In genomic region chr11:65857500-65858353, GRCh38 we compare ENCODE assay signal across 8 cellular contexts. TPM values are rescaled to one million over a fixed set of nuclear protein-coding genes. Genes with fewer than 3 reads are reported as not detected.
A peak's percentile ranks its signal among the peaks of the same experiment; 100 is the strongest.
DNase-seq lines count a peak whose midpoint lies in the region; ATAC-seq and TF ChIP-seq lines count a peak whose summit lies in the region.

TSS of gene CFL1 (minus strand) at chr11:65858180. CDS start at chr11:65858099, 81 bp downstream.

- no peaks in the 10 kb centered on the region for H3K9me3 ChIP-seq in mammary epithelial cell (replicated peaks; ENCODE audit: insufficient read depth, low read length)
- no peaks in the 10 kb centered on the region for H3K9me3 ChIP-seq in smooth muscle cell (replicated peaks; ENCODE audit: low read depth)

- H3K9ac ChIP-seq in mammary epithelial cell (ENCODE audit: insufficient read depth, low read length) (peak within 1 kb of the TSS; percentile 77), smooth muscle cell (ENCODE audit: low read depth) (peak within 1 kb of the TSS; percentile 84)

- BruUV-seq in mammary epithelial cell (replicated peaks; lab: Mats Ljungman, UMichigan): no TSS peak

- peaks cover 35% of the 10 kb centered on the region for H3K4me1 ChIP-seq in mammary epithelial cell (ENCODE audit: insufficient read depth, low read length)
- peaks cover 16% of the 10 kb centered on the region for H3K4me1 ChIP-seq in smooth muscle cell (ENCODE audit: low read depth)

- peak; percentile 99 for TF ChIP-seq POLR2A in GM18526 (IDR thresholded peaks at IDR 0.05; ENCODE audit: extremely low read depth, insufficient read length)

- DNase-seq in A172 (ENCODE audit: low spot score) (peak; percentile 90), NCI-H2227 (lab: John Stamatoyannopoulos, UW; ENCODE audit: unreplicated experiment) (peak; percentile 98), mammary epithelial cell (peak; percentile 98), iPS-NIHi7 (ENCODE audit: extremely low spot score) (peak; percentile 85), smooth muscle cell (lab: John Stamatoyannopoulos, UW; ENCODE audit: unreplicated experiment) (peak; percentile 92)

- H3K36me3 ChIP-seq in mammary epithelial cell (ENCODE audit: insufficient read depth, low read length) (peaks cover 22% of the 10 kb centered on the region), smooth muscle cell (ENCODE audit: low read depth) (peaks cover 10% of the 10 kb centered on the region)

- in situ Hi-C loops in mammary epithelial cell (cut with MboI; ENCODE audit: low sequenced_read_pairs in 2 of 2): no loop called here

- H2AFZ ChIP-seq in mammary epithelial cell (ENCODE audit: low read depth, low read length): peak within 1 kb of the TSS; percentile 86
- no peak within 1 kb of the TSS for H2AFZ ChIP-seq in smooth muscle cell (ENCODE audit: low read depth)

- dilution Hi-C loops in mammary epithelial cell (cut with HindIII; ENCODE audit: low sequenced_read_pairs): no loop called here

- H3K4me3 ChIP-seq in WI38 (ENCODE audit: low read depth, low read length) (peak within 1 kb of the TSS; percentile 91), mammary epithelial cell (replicated peaks in 1 of 3; ENCODE audit: insufficient read depth in 1 of 3, low read depth in 2 of 3, low read length in 3 of 3) (peak within 1 kb of the TSS; percentile 84 to 95 (median 88)), smooth muscle cell (peak within 1 kb of the TSS; percentile 96)

- TF ChIP-seq CTCF in WI38 (IDR thresholded peaks at IDR 0.05; ENCODE audit: low read depth, low read length) (no peak), mammary epithelial cell (conservative IDR thresholded peaks at IDR 0.05 in 1 of 2, IDR thresholded peaks at IDR 0.05 in 1 of 2; ENCODE audit: extremely low read depth in 1 of 2, insufficient read depth in 1 of 2, low read depth in 1 of 2, low read length in 2 of 2) (no peak), smooth muscle cell (IDR thresholded peaks at IDR 0.05; ENCODE audit: borderline replicate concordance, insufficient read depth, poor library complexity, severe bottlenecking) (no peak)

- WGBS in mammary epithelial cell (ENCODE audit: low coverage, missing lambda C conversion rate): no CpG with 5 or more reads among the region's 121 CpGs
- WGBS in smooth muscle cell (ENCODE audit: low lambda C conversion rate): under 1% methylated on average over 59 of the region's 121 CpGs

- H3K79me2 ChIP-seq in mammary epithelial cell (ENCODE audit: insufficient read depth, low read length): peaks cover 75% of the 10 kb centered on the region
- peaks cover 71% of the 10 kb centered on the region for H3K79me2 ChIP-seq in smooth muscle cell (ENCODE audit: low read depth)

- H4K20me1 ChIP-seq in mammary epithelial cell (ENCODE audit: insufficient read depth, low read length) (peaks cover 21% of the 10 kb centered on the region), smooth muscle cell (ENCODE audit: low read depth) (peaks cover 52% of the 10 kb centered on the region)

- peaks cover 48% of the 10 kb centered on the region for H3F3A ChIP-seq in smooth muscle cell (ENCODE audit: low read depth)

- H3K27ac ChIP-seq in mammary epithelial cell (ENCODE audit: insufficient read depth, low read depth, low read length): peak within 1 kb of the TSS; percentile 70
- H3K27ac ChIP-seq in smooth muscle cell (ENCODE audit: low read depth): peak within 1 kb of the TSS; percentile 83

- CTCF ChIA-PET in mammary epithelial cell (lab: Charles Lee; ENCODE audit: low non-redundant PET): interaction anchor here (0.6 kb wide), 1 partner anchor 131 kb away, joined by 3 read pairs; no protein-coding TSS in a partner anchor

- H3K27me3 ChIP-seq in mammary epithelial cell (ENCODE audit: insufficient read depth, low read length): no peaks in the 10 kb centered on the region
- H3K27me3 ChIP-seq in smooth muscle cell (ENCODE audit: low read depth): no peaks in the 10 kb centered on the region

- intact Hi-C loops in mammary epithelial cell (cut with micrococcal nuclease): loop anchor here (1.0 kb wide), 3 partner anchors 24 to 145 kb away; partner anchors contain the start of genes BANF1, EIF1AD and SNX32

- H3K4me2 ChIP-seq in mammary epithelial cell (ENCODE audit: insufficient read depth, low read depth, low read length): peak within 1 kb of the TSS; percentile 94
- peak within 1 kb of the TSS; percentile 96 for H3K4me2 ChIP-seq in smooth muscle cell

- peak; percentile 48 for ATAC-seq in HG03097 (IDR thresholded peaks at IDR 0.05; ENCODE audit: low FRiP score, unreplicated experiment)

RNA-seq across cellular contexts. Expression of gene CFL1, which starts in this region (rescaled TPM):
- total RNA-seq in A172 (2014; rRNA removed; shearing (Covaris generic)): 1,263 and 1,396 TPM in 2 replicates
- total RNA-seq in mammary epithelial cell (1,000 to 10,000 TPM in 1 of 2 donors, 100 to 1,000 TPM in 1; 768 to 1,348 TPM), smooth muscle cell (1,233 and 1,255 TPM in 2 replicates)
- polyA plus RNA-seq in mammary epithelial cell (1,980 TPM), smooth muscle cell (3,052 and 3,080 TPM in 2 replicates)
- 2,514 TPM for polyA minus RNA-seq in mammary epithelial cell

Comparison
In these comparisons a context has a peak if more than half of its experiments do, and no peak if none do; other contexts are left out.
1. Peak in every context shown above with its lines: DNase-seq, ATAC-seq, H3K4me3 ChIP-seq and H3K27ac ChIP-seq.